In the genomic region with DNA sequence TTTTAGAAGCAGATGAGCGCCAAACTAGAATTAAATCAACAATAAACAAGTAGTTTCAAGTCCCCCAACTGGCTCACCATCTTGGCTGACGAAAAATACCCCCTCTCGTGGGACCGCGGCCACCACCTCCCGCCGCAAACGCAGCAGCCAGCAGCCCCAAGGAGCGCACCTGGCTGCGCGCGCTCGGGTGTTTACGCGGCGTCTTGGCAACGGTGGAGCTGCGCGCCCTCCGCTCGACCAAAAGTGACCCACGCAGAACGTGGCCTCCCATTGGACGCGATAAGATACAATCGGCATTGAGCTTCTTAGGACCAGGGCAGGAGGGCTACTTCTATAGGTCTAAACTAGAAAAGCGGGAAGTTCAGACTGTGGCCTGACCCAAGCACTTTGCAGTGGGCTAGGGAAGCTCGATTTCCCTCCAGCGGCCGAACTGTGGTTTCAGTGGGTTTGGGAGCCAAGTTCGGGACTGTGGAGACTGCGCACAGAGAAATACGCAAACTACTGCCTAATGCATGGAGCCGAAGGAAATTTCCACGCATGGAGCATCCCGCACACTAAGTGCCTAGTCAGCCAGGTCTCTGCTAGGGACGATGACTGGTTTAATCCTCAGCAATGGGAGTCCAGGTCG, we compare ENCODE assay signal across 8 cellular contexts. TPM values are rescaled to one million over a fixed set of nuclear protein-coding genes. Genes with fewer than 3 reads are reported as not detected.
A peak's percentile ranks its signal among the peaks of the same experiment; 100 is the strongest.
DNase-seq lines count a peak whose midpoint lies in the region; ATAC-seq and TF ChIP-seq lines count a peak whose summit lies in the region.

MNS1 (minus strand) TSS at position 245 of the 628 bp plus-strand sequence; CDS start at position 80, 165 bp downstream.

- no peaks in the 10 kb centered on the region for H3K27me3 ChIP-seq in brain microvascular endothelial cell (replicated peaks)

- ATAC-seq in HG02943 (IDR thresholded peaks at IDR 0.05; ENCODE audit: low read depth, unreplicated experiment) (peak; percentile 98), sciatic nerve (peak; percentile 100)

- H3K27ac ChIP-seq in brain microvascular endothelial cell: peak within 1 kb of the TSS; percentile 31

- no peaks in the 10 kb centered on the region for H3K36me3 ChIP-seq in brain microvascular endothelial cell (replicated peaks)

- H3K4me3 ChIP-seq in brain microvascular endothelial cell (ENCODE audit: low read depth, low read length): peak within 1 kb of the TSS; percentile 59

- TF ChIP-seq CTCF in brain microvascular endothelial cell (IDR thresholded peaks at IDR 0.05; ENCODE audit: low read depth, low read length, missing control alignments): no peak

- DNase-seq in activated effector memory CD4-positive, alpha-beta T cell treated with anti-CD3 and anti-CD28 coated beads, Interleukin-2, amount 50 U/mL, for 16 hours: peak; percentile 71
- DNase-seq in activated effector memory CD4-positive, alpha-beta T cell treated with Interleukin-2 at 50 U/mL for 16 hours: no peak
- peak; percentile 80 to 86 for DNase-seq in NCI-H1930 (lab: John Stamatoyannopoulos, UW)
- DNase-seq in T-helper 9 cell: peak; percentile 10
- peak; percentile 97 for DNase-seq in brain microvascular endothelial cell
- peak; percentile 84 for DNase-seq in iPS DF 4.7 (ENCODE audit: extremely low read depth, low spot score)
- peak; percentile 93 for DNase-seq in sciatic nerve (ENCODE audit: low spot score)

- intact Hi-C loops in sciatic nerve (cut with DNase I): no loop called here

- in situ Hi-C loops in brain microvascular endothelial cell (cut with HindIII; ENCODE audit: low pct_ligation_motif_present, low sequenced_read_pairs): no loop called here

RNA-seq across cellular contexts. Expression of gene MNS1, which starts in this region (rescaled TPM):
- 5.1 TPM for total RNA-seq in sciatic nerve
